Comparison of ENCODE assay signal across 13 cellular contexts in genomic region chr11:69300124-69301032, GRCh38. TPM values are rescaled to one million over a fixed set of nuclear protein-coding genes. Genes with fewer than 3 reads are reported as not detected.
DNase-seq lines count a peak whose midpoint lies in the region; ATAC-seq and TF ChIP-seq lines count a peak whose summit lies in the region.
"Had no signal": no experiment of that assay in that cellular context is flagged by ENCODE, and none has a peak within 500 bp of the region (broad histone marks: within the 10 kb centered on the region; RNA-seq: fewer than 3 reads in every experiment).

No MANE protein-coding gene starts in this region.

- peaks cover 81% of the 10 kb centered on the region for H3F3A ChIP-seq in PC-9 (ENCODE audit: insufficient read depth, low read depth)

- CTCF ChIA-PET in MCF 10A (lab: Yijun Ruan, JAX), result interaction anchor here (0.8 kb wide), 1 partner anchor 349 kb away, joined by 3 read pairs; no protein-coding TSS in a partner anchor
- CTCF ChIA-PET in PC-9 (lab: Charles Lee), result interaction anchor here (0.5 to 2.2 kb wide), 3 partner anchors 16 to 907 kb away, joined by 3 to 11 read pairs (median 4); no protein-coding TSS in a partner anchor

- BruUV-seq in MCF 10A (replicated peaks; lab: Mats Ljungman, UMichigan) (no TSS peak), PC-9 (replicated peaks; lab: Mats Ljungman, UMichigan) (no TSS peak)

- peaks cover 7% of the 10 kb centered on the region for H3K9me3 Mint-ChIP-seq in MCF 10A (ENCODE audit: unreplicated experiment)
- H3K9me3 Mint-ChIP-seq: central memory CD8-positive, alpha-beta T cell had no signal

- H3K79me2 ChIP-seq in PC-9 (ENCODE audit: low read depth), result peaks cover 91% of the 10 kb centered on the region

- H3K36me3 ChIP-seq in breast epithelium (no peaks in the 10 kb centered on the region), PC-9 (ENCODE audit: low read depth) (peaks cover 72% of the 10 kb centered on the region), suprapubic skin (no peaks in the 10 kb centered on the region)

- H3K4me1 ChIP-seq in breast epithelium (peaks cover 9 to 22% of the 10 kb centered on the region in 2 donors), PC-9 (replicated peaks; ENCODE audit: insufficient read depth) (peaks cover 78% of the 10 kb centered on the region), suprapubic skin (peaks cover 62% of the 10 kb centered on the region)

- no peak for TF ChIP-seq EP300 in suprapubic skin (IDR thresholded peaks at IDR 0.05)

- peak overlapping the region; percentile 98 for H3K4me2 ChIP-seq in PC-9

- no peak overlapping the region for H3K4me3 ChIP-seq in breast epithelium
- peak overlapping the region; percentile 97 for H3K4me3 ChIP-seq in PC-9
- H3K4me3 ChIP-seq in suprapubic skin, result no peak overlapping the region

- H4K20me1 ChIP-seq in PC-9 (ENCODE audit: insufficient read depth), result peaks cover 16% of the 10 kb centered on the region

- no peak for ATAC-seq in HG03460 (IDR thresholded peaks at IDR 0.05; ENCODE audit: unreplicated experiment)
- no peak for ATAC-seq in GM18505 (IDR thresholded peaks at IDR 0.05; ENCODE audit: unreplicated experiment)
- ATAC-seq: stimulated activated naive B cell treated with anti-CD40 and anti-IgM and Interleukin-4, amounts not matched to agents 10 μg/mL and 1 μg/mL and 100 μg/mL, for 72 hours had no signal

- H3K9me3 ChIP-seq in breast epithelium (no peaks in the 10 kb centered on the region), PC-9 (ENCODE audit: insufficient read depth, low read depth) (no peaks in the 10 kb centered on the region), suprapubic skin (no peaks in the 10 kb centered on the region)

- TF ChIP-seq POLR2A in breast epithelium (IDR thresholded peaks at IDR 0.05) (no peak), suprapubic skin (IDR thresholded peaks at IDR 0.05) (no peak), GM18505 (IDR thresholded peaks at IDR 0.05; ENCODE audit: borderline replicate concordance, extremely low read depth, insufficient read depth, insufficient read length) (no peak)

- H3K36me3 Mint-ChIP-seq in MCF 10A (ENCODE audit: insufficient read depth, unreplicated experiment), result no peaks in the 10 kb centered on the region

- no peak overlapping the region for H3K4me3 Mint-ChIP-seq in MCF 10A (ENCODE audit: unreplicated experiment)
- H3K4me3 Mint-ChIP-seq: central memory CD8-positive, alpha-beta T cell; stimulated activated naive B cell treated with anti-CD40 and anti-IgM and Interleukin-4, amounts not matched to agents 10 μg/mL and 1 μg/mL and 100 μg/mL, for 72 hours had no signal

- no peaks in the 10 kb centered on the region for H3K27me3 Mint-ChIP-seq in MCF 10A (ENCODE audit: insufficient read depth, unreplicated experiment)
- H3K27me3 Mint-ChIP-seq: central memory CD8-positive, alpha-beta T cell; stimulated activated naive B cell treated with anti-CD40 and anti-IgM and Interleukin-4, amounts not matched to agents 10 μg/mL and 1 μg/mL and 100 μg/mL, for 72 hours had no signal

- peaks cover 66% of the 10 kb centered on the region for H3K4me1 Mint-ChIP-seq in MCF 10A (ENCODE audit: insufficient read depth, unreplicated experiment)

- no peak overlapping the region for H3K27ac ChIP-seq in breast epithelium
- peak overlapping the region; percentile 98 for H3K27ac ChIP-seq in PC-9
- H3K27ac ChIP-seq in epithelial cell of prostate, result peak overlapping the region; percentile 96
- peak overlapping the region; percentile 48 for H3K27ac ChIP-seq in suprapubic skin
- H3K27ac ChIP-seq: C4-2B had no signal

- TF ChIP-seq CTCF in MCF 10A (IDR thresholded peaks at IDR 0.05; ENCODE audit: unreplicated experiment) (no peak), breast epithelium (IDR thresholded peaks at IDR 0.05) (no peak), PC-9 (conservative IDR thresholded peaks at IDR 0.05) (no peak), suprapubic skin (IDR thresholded peaks at IDR 0.05) (no peak)

- POLR2A ChIA-PET in MCF 10A (lab: Yijun Ruan, JAX) (no interaction called here), PC-9 (lab: Charles Lee; ENCODE audit: unreplicated experiment) (interaction anchor here (0.7 to 0.9 kb wide), 3 partner anchors 12 to 178 kb away, joined by 3 to 7 read pairs (median 7); no protein-coding TSS in a partner anchor)

- intact Hi-C loops in MCF 10A (cut with micrococcal nuclease), result no loop called here
- intact Hi-C loops in breast epithelium (cut with DNase I; ENCODE audit: low total_unique reads), result no loop called here
- intact Hi-C loops in PC-9 (cut with micrococcal nuclease; ENCODE audit: unreplicated experiment), result loop anchor here (1.0 to 5.0 kb wide), 8 partner anchors 20 to 340 kb away; no protein-coding TSS in a partner anchor

- DNase-seq in MCF 10A (ENCODE audit: unreplicated experiment) (no peak), breast epithelium (ENCODE audit: low spot score in 2 of 2) (no peak), PC-9 (peak; percentile 48 to 86), epithelial cell of prostate (ENCODE audit: low read depth, low spot score) (no peak), suprapubic skin (ENCODE audit: low spot score in 2 of 2) (peak in 1 of 2 donors; percentile 79)
- no peak for DNase-seq in activated CD4-positive, CD25-positive, alpha-beta regulatory T cell treated with anti-CD3 and anti-CD28 coated beads, Interleukin-2, amount 50 U/mL, for 72 hours
- DNase-seq: NCI-H526; stimulated activated naive B cell treated with anti-CD40 and anti-IgM and Interleukin-4, amounts not matched to agents 10 μg/mL and 1 μg/mL and 100 μg/mL, for 72 hours had no signal

- H3K9me2 ChIP-seq in PC-9 (ENCODE audit: insufficient read depth), result no peaks in the 10 kb centered on the region

- H3K27ac Mint-ChIP-seq in MCF 10A (ENCODE audit: low read depth, unreplicated experiment), result peak overlapping the region; percentile 5

- H3K27me3 ChIP-seq in breast epithelium, result no peaks in the 10 kb centered on the region
- no peaks in the 10 kb centered on the region for H3K27me3 ChIP-seq in PC-9 (ENCODE audit: insufficient read depth, low read depth)
- no peaks in the 10 kb centered on the region for H3K27me3 ChIP-seq in suprapubic skin

- H2AFZ ChIP-seq in PC-9, result no peak overlapping the region

- WGBS in suprapubic skin, result 83% methylated on average over 11 of the region's 11 CpGs

RNA-seq across cellular contexts. Expression of gene MYEOV, which starts 6.4 kb away (rescaled TPM):
- total RNA-seq in MCF 10A (2022) (0.49 TPM in 1 of 2 replicates, not detected in the other), breast epithelium (10 to 100 TPM in 2 of 3 donors, 1 to 10 TPM in 1; 2.8 to 22.0 (median 18.7) TPM), PC-9 (2021) (182 and 232 TPM in 2 replicates), suprapubic skin (10 to 100 TPM in 3 of 4 donors, 1 to 10 TPM in 1; 9.9 to 25.6 (median 15.8) TPM)
- total RNA-seq: T-helper 1 cell treated with Interleukin-12 subunit alpha and Interleukin-12 subunit beta and Interleukin-4 antibody, amounts not matched to agents 30 ng/mL and 1 ng/mL, for 36 hours had no signal

Comparison
In these comparisons a context has a peak if more than half of its experiments do, and no peak if none do; other contexts are left out.
1. DNase-seq: peak in PC-9 (2 of 2); none in MCF 10A (single experiment), breast epithelium (0 of 2), epithelial cell of prostate (single experiment) and activated CD4-positive, CD25-positive, alpha-beta regulatory T cell treated with anti-CD3 and anti-CD28 coated beads, Interleukin-2, amount 50 U/mL, for 72 hours (single experiment).
2. H3K27ac ChIP-seq: peak in PC-9 (single experiment), epithelial cell of prostate (single experiment) and suprapubic skin (single experiment); none in breast epithelium (0 of 2).